8 cellular contexts compared by ENCODE assay signal in genomic region chr1:2314803-2315710, GRCh38.
DNase-seq lines count a peak whose midpoint lies in the region; ATAC-seq, FAIRE-seq and TF ChIP-seq lines count a peak whose summit lies in the region.

No MANE protein-coding gene starts in this region.

- H4K20me1 ChIP-seq in GM12878 (ENCODE audit: control insufficient read depth, insufficient read depth): no peaks in the 10 kb centered on the region

- peak overlapping the region; percentile 36 for H3K27ac Mint-ChIP-seq in T-helper 2 cell treated with Interferon-gamma antibody and Interleukin-4, amounts not matched to agents 5 μg/mL and 100 μg/mL, for 36 hours

- TF ChIP-seq CTCF in AG09319 (IDR thresholded peaks at IDR 0.05; ENCODE audit: low read depth, low read length): peak; percentile 53
- peak; percentile 53 for TF ChIP-seq CTCF in HFF-Myc (IDR thresholded peaks at IDR 0.05; ENCODE audit: low read depth, low read length, missing control alignments)
- TF ChIP-seq CTCF in GM12878 (IDR thresholded peaks at IDR 0.05 in 2 of 3, conservative IDR thresholded peaks at IDR 0.05 in 1 of 3; ENCODE audit: control insufficient read depth in 2 of 3, extremely low read depth in 1 of 3, insufficient read depth in 1 of 3, low read depth in 3 of 3, low read length in 3 of 3): peak; percentile 54 to 71 (median 56)

- peak overlapping the region; percentile 59 for H3K4me3 Mint-ChIP-seq in T-helper 2 cell treated with Interferon-gamma antibody and Interleukin-4, amounts not matched to agents 5 μg/mL and 100 μg/mL, for 36 hours

- H3K9me3 ChIP-seq in GM12878 (replicated peaks; ENCODE audit: control insufficient read depth, insufficient read depth, low read length): no peaks in the 10 kb centered on the region

- H3K9ac ChIP-seq in GM12878 (ENCODE audit: control insufficient read depth, insufficient read depth, low read length): no peak overlapping the region

- SMC1A ChIA-PET in GM12878 (lab: Charles Lee; ENCODE audit: uncharacterized antibody, unreplicated experiment): interaction anchor here (1.1 kb wide), 1 partner anchor 81 kb away, joined by 3 read pairs; no protein-coding TSS in a partner anchor

- ATAC-seq in GM12878: peak; percentile 68

- no peaks in the 10 kb centered on the region for H3K27me3 ChIP-seq in GM12878 (replicated peaks in 1 of 2; ENCODE audit: control insufficient read depth in 2 of 2, insufficient read depth in 2 of 2, low read length in 1 of 2)

- 0 out of 2 replicates have a peak, but pooled peaks have one; percentile 6 for TF ChIP-seq RAD21 in GM12878 (IDR thresholded peaks at IDR 0.05; ENCODE audit: insufficient read depth, low read depth, low read length)

- DNase-seq in AG09319 (ENCODE audit: extremely low read depth, low read depth): no peak
- DNase-seq in HFF-Myc (ENCODE audit: extremely low read depth, low read depth): no peak
- peak; percentile 37 for DNase-seq in T-helper 2 cell treated with Interferon-gamma antibody and Interleukin-4, amounts not matched to agents 5 μg/mL and 100 μg/mL, for 36 hours (ENCODE audit: low spot score)
- no peak for DNase-seq in GM12878 (ENCODE audit: low read depth, low spot score)
- DNase-seq in iPS-NIHi11 (ENCODE audit: low spot score): peak; percentile 94
- peak; percentile 59 for DNase-seq in stimulated activated CD4-positive, alpha-beta T cell treated with anti-CD3 and anti-CD28 coated beads, Interleukin-2, amount 100 ng/mL, for 4 hours (ENCODE audit: low read depth)
- no peak for DNase-seq in NCI-H524 treated with DMSO at 0.1 percent for 48 hours (lab: John Stamatoyannopoulos, UW)
- DNase-seq in globus pallidus (ENCODE audit: low spot score): no peak

- H2AFZ ChIP-seq in GM12878 (ENCODE audit: control insufficient read depth, low read depth, low read length): peak overlapping the region; percentile 34

- peak overlapping the region; percentile 64; the same call in 1 of the 2 replicates for H3K4me2 ChIP-seq in GM12878 (ENCODE audit: control insufficient read depth, insufficient read depth)

- 4% methylated on average over 35 of the region's 91 CpGs for WGBS in GM12878 (ENCODE audit: insufficient coverage, insufficient replicate concordance, low lambda C conversion rate, missing lambda C conversion rate)

- no peak overlapping the region for H3K27ac ChIP-seq in GM12878 (ENCODE audit: control insufficient read depth, insufficient read depth)

- H3K79me2 ChIP-seq in GM12878 (ENCODE audit: control insufficient read depth, insufficient read depth, low read length): no peaks in the 10 kb centered on the region

- no peak for FAIRE-seq in GM12878 (lab: Jason Lieb, UNC)

- H3K4me3 ChIP-seq in HFF-Myc (replicated peaks; ENCODE audit: low read depth, low read length): peak overlapping the region; percentile 33
- H3K4me3 ChIP-seq in GM12878: peak overlapping the region; percentile 41; the same call in 1 of the 2 replicates

- intact Hi-C loops in GM12878 (cut with micrococcal nuclease; ENCODE audit: unreplicated experiment): loop anchor here (5.0 kb wide), 2 partner anchors 88 to 118 kb away; partner anchors contain the start of gene SKI

- POLR2A ChIA-PET in GM12878 (lab: Charles Lee): interaction anchor here (0.6 kb wide), 1 partner anchor 80 kb away, joined by 4 read pairs; no protein-coding TSS in a partner anchor

- TF ChIP-seq EP300 in GM12878 (IDR thresholded peaks at IDR 0.05; ENCODE audit: borderline replicate concordance in 1 of 2, control insufficient read depth in 1 of 2, low read depth in 2 of 2, low read length in 2 of 2): no peak

- CTCF ChIA-PET in GM12878 (lab: Yijun Ruan, JAX): interaction anchor here (0.7 to 2.5 kb wide), 6 partner anchors 14 to 120 kb away, joined by 3 to 12 read pairs (median 4); partner anchors contain the start of gene FAAP20

- RAD21 ChIA-PET in GM12878 (lab: Charles Lee; ENCODE audit: unreplicated experiment): interaction anchor here (1.5 to 3.2 kb wide), 5 partner anchors 23 to 120 kb away, joined by 4 to 18 read pairs (median 5); partner anchors contain the start of gene FAAP20

- H3K9me3 Mint-ChIP-seq in T-helper 2 cell treated with Interferon-gamma antibody and Interleukin-4, amounts not matched to agents 5 μg/mL and 100 μg/mL, for 36 hours: no peaks in the 10 kb centered on the region

- no TSS peak for BruUV-seq in GM12878 (replicated peaks; lab: Mats Ljungman, UMichigan)

- no peak for TF ChIP-seq POLR2A in GM12878 (IDR thresholded peaks at IDR 0.05; ENCODE audit: low read depth, low read length)

- peaks cover 10% of the 10 kb centered on the region for H3K4me1 ChIP-seq in GM12878 (ENCODE audit: control insufficient read depth, insufficient read depth, low read length)

- no peaks in the 10 kb centered on the region for H3K27me3 Mint-ChIP-seq in T-helper 2 cell treated with Interferon-gamma antibody and Interleukin-4, amounts not matched to agents 5 μg/mL and 100 μg/mL, for 36 hours (ENCODE audit: low read depth)

- H3K4me1 Mint-ChIP-seq in T-helper 2 cell treated with Interferon-gamma antibody and Interleukin-4, amounts not matched to agents 5 μg/mL and 100 μg/mL, for 36 hours (ENCODE audit: low read depth): peaks cover 5% of the 10 kb centered on the region

- no peaks in the 10 kb centered on the region; a peak in 1 of 4 replicates for H3K36me3 ChIP-seq in GM12878 (ENCODE audit: control insufficient read depth in 2 of 2, insufficient read depth in 2 of 2, low read length in 1 of 2)

- no peaks in the 10 kb centered on the region for H3K36me3 Mint-ChIP-seq in T-helper 2 cell treated with Interferon-gamma antibody and Interleukin-4, amounts not matched to agents 5 μg/mL and 100 μg/mL, for 36 hours (ENCODE audit: low read depth)

- in situ Hi-C loops in GM12878 (cut with MboI): no loop called here

TF ChIP-seq in GM12878, 131 proteins besides CTCF, POLR2A, EP300 and RAD21 (continues in another document):
- peak in 1 of 2 experiments; percentile 93; a peak in 2 of 3 replicates for TF ChIP-seq EGR1 (IDR thresholded peaks at IDR 0.05; ENCODE audit: borderline replicate concordance in 1 of 2, low read depth in 2 of 2, low read length in 2 of 2)
- TF ChIP-seq NR2F1 (conservative IDR thresholded peaks at IDR 0.05): no peak
- no peak for TF ChIP-seq ZNF217 (IDR thresholded peaks at IDR 0.05)
- 0 out of 2 replicates have a peak, but pooled peaks have one; percentile 9 for TF ChIP-seq SMC3 (IDR thresholded peaks at IDR 0.05; ENCODE audit: borderline replicate concordance, low read length)
- no peak for TF ChIP-seq ZNF687 (IDR thresholded peaks at IDR 0.05)
- TF ChIP-seq SMAD1 (IDR thresholded peaks at IDR 0.05; ENCODE audit: low read depth, partially characterized antibody): no peak
- TF ChIP-seq MLLT1 (IDR thresholded peaks at IDR 0.05): no peak
- 0 out of 2 replicates have a peak, but pooled peaks have one; percentile 36 for TF ChIP-seq HDGF (IDR thresholded peaks at IDR 0.05)
- peak; percentile 13 for TF ChIP-seq MEF2B (IDR thresholded peaks at IDR 0.05; ENCODE audit: partially characterized antibody, poor library complexity, severe bottlenecking)
- no peak for TF ChIP-seq ZNF622 (IDR thresholded peaks at IDR 0.05)
- TF ChIP-seq CEBPB (IDR thresholded peaks at IDR 0.05; ENCODE audit: borderline replicate concordance in 1 of 2, low read depth in 2 of 2, low read length in 2 of 2): no peak
- TF ChIP-seq FOXK2 (IDR thresholded peaks at IDR 0.05): no peak

Comparison
In these comparisons a context has a peak if more than half of its experiments do, and no peak if none do; other contexts are left out.
1. DNase-seq: peak in T-helper 2 cell treated with Interferon-gamma antibody and Interleukin-4, amounts not matched to agents 5 μg/mL and 100 μg/mL, for 36 hours (single experiment), iPS-NIHi11 (single experiment) and stimulated activated CD4-positive, alpha-beta T cell treated with anti-CD3 and anti-CD28 coated beads, Interleukin-2, amount 100 ng/mL, for 4 hours (single experiment); none in AG09319 (single experiment), HFF-Myc (single experiment), GM12878 (single experiment), NCI-H524 treated with DMSO at 0.1 percent for 48 hours (single experiment) and globus pallidus (single experiment).
2. Peak in every context shown above with its lines, with median percentiles within 50 percentile points of each other: CTCF ChIP-seq.